ENCODE assay signal across 8 cellular contexts in the genomic region with DNA sequence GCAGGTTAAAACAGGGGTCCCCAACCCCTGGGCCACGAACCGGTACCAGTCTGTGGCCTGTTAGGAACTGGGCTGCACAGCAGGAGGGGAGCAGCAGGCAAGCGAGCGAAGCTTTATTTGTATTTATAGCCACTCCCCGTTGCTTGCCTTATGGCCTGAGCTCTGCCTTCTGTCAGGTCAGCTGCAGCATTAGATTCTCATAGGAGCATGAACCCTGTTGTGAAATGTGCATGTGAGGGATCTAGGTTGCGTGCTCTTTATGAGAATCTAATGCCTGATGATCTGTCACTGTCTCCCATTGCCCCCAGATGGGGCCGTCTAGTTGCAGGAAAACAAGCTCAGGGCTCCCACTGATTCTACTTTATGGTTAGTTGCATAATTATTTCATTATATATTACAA. TPM values are rescaled to one million over a fixed set of nuclear protein-coding genes. Genes with fewer than 3 reads are reported as not detected.
DNase-seq lines count a peak whose midpoint lies in the region; ATAC-seq and TF ChIP-seq lines count a peak whose summit lies in the region.
"Not testable (repeated sequence)": the region's sequence is repeated elsewhere in the genome, so short reads cannot be mapped to it uniquely, and the experiment has no call there.
"Had no signal": no experiment of that assay in that cellular context is flagged by ENCODE, and none has a peak within 500 bp of the region (broad histone marks: within the 10 kb centered on the region; RNA-seq: fewer than 3 reads in every experiment).

No MANE protein-coding gene starts in this region.

- peaks cover 91% of the 10 kb centered on the region for H3F3A ChIP-seq in GM23248 (ENCODE audit: insufficient read depth)
- peaks cover 19% of the 10 kb centered on the region for H3F3A ChIP-seq in MM.1S (ENCODE audit: insufficient read depth, low read length)

- intact Hi-C loops in left ventricle myocardium inferior (cut with micrococcal nuclease); psoas muscle (cut with DNase I): not testable (repeated sequence)

- not testable (repeated sequence) for H3K9me2 ChIP-seq in GM23248 (ENCODE audit: insufficient read depth); MM.1S (replicated peaks; ENCODE audit: insufficient read depth, low read length)

- peaks cover 81% of the 10 kb centered on the region for H3K4me1 ChIP-seq in GM23248 (ENCODE audit: insufficient read depth)
- H3K4me1 ChIP-seq in MM.1S (ENCODE audit: low read length), result peaks cover 33% of the 10 kb centered on the region
- peaks cover 97% of the 10 kb centered on the region for H3K4me1 ChIP-seq in left ventricle myocardium inferior
- peaks cover 70% of the 10 kb centered on the region for H3K4me1 ChIP-seq in psoas muscle
- peaks cover 0 to 61% (median 44%) of the 10 kb centered on the region in 5 donors for H3K4me1 ChIP-seq in subcutaneous abdominal adipose tissue (ENCODE audit: control insufficient read depth in 5 of 5, insufficient read depth in 5 of 5, low read length in 5 of 5)

- H3K4me3 ChIP-seq in GM23248; MM.1S (ENCODE audit: low read length); left ventricle myocardium inferior; psoas muscle; subcutaneous abdominal adipose tissue (ENCODE audit: low read depth in 1 of 5, low read length in 5 of 5): not testable (repeated sequence)

- not testable (repeated sequence) for H3K4me3 Mint-ChIP-seq in chondrocyte (ENCODE audit: unreplicated experiment)

- H3K4me1 Mint-ChIP-seq in chondrocyte (ENCODE audit: low read depth), result peaks cover 82% of the 10 kb centered on the region

- H4K20me1 ChIP-seq in GM23248 (ENCODE audit: insufficient read depth), result peaks cover 48% of the 10 kb centered on the region
- not testable (repeated sequence) for H4K20me1 ChIP-seq in MM.1S (ENCODE audit: insufficient read depth, low read length)

- peak overlapping the region; percentile 68 for H3K27ac Mint-ChIP-seq in chondrocyte (ENCODE audit: unreplicated experiment)

- H2AFZ ChIP-seq in GM23248; MM.1S (ENCODE audit: low read length): not testable (repeated sequence)

- H3K27me3 ChIP-seq in GM23248 (replicated peaks; ENCODE audit: insufficient read depth); MM.1S (replicated peaks; ENCODE audit: insufficient read depth, low read length); left ventricle myocardium inferior (ENCODE audit: low read depth); psoas muscle (ENCODE audit: insufficient read depth in 3 of 3, low read length in 2 of 3); subcutaneous abdominal adipose tissue (ENCODE audit: control insufficient read depth in 5 of 5, insufficient read depth in 4 of 5, low read length in 5 of 5): not testable (repeated sequence)

- H3K79me2 ChIP-seq in GM23248 (ENCODE audit: insufficient read depth), result peaks cover 99% of the 10 kb centered on the region
- H3K79me2 ChIP-seq in MM.1S (ENCODE audit: low read length), result not testable (repeated sequence)

- in situ Hi-C loops in GM23248 (cut with MboI), result not testable (repeated sequence)

- H3K36me3 ChIP-seq in GM23248 (ENCODE audit: low read depth); MM.1S (replicated peaks; ENCODE audit: insufficient read depth, low read length); left ventricle myocardium inferior; psoas muscle (ENCODE audit: insufficient read depth in 1 of 2, low read depth in 1 of 2); subcutaneous abdominal adipose tissue (ENCODE audit: control insufficient read depth in 5 of 5, insufficient read depth in 5 of 5, low read length in 5 of 5): not testable (repeated sequence)

- peak in 3 of 4 donors; percentile 40 to 73 (median 42) for ATAC-seq in psoas muscle

- H3K27ac ChIP-seq in GM23248 (peak overlapping the region; percentile 77), VCaP (peak overlapping the region; percentile 80; the same call in 1 of the 2 replicates), left ventricle myocardium inferior (replicated peaks) (peak overlapping the region; percentile 55), subcutaneous abdominal adipose tissue (ENCODE audit: low read depth, low read length) (peak overlapping the region; percentile 27)
- H3K27ac ChIP-seq in MM.1S (ENCODE audit: low read length); psoas muscle: not testable (repeated sequence)

- H3K9me3 Mint-ChIP-seq in chondrocyte (ENCODE audit: low read depth), result not testable (repeated sequence)

- not testable (repeated sequence) for H3K36me3 Mint-ChIP-seq in chondrocyte (ENCODE audit: low read depth)

- H3K9ac ChIP-seq in GM23248, result 0 out of 2 replicates have a peak overlapping the region, but pooled peaks have one; percentile 61
- not testable (repeated sequence) for H3K9ac ChIP-seq in MM.1S (ENCODE audit: low read length); subcutaneous abdominal adipose tissue (ENCODE audit: low read length in 5 of 5)

- WGBS in GM23248 (ENCODE audit: low coverage in 1 of 2, low lambda C conversion rate in 2 of 2, missing lambda C conversion rate in 2 of 2), 2 experiments, result 86 to 90% methylated on average over 7 of the region's 7 CpGs
- 59 to 75% (median 64%) methylated on average over 7 of the region's 7 CpGs for WGBS in psoas muscle, 3 donors

- H3K27me3 Mint-ChIP-seq in chondrocyte (ENCODE audit: low read depth), result not testable (repeated sequence)

- not testable (repeated sequence) for TF ChIP-seq CTCF in MM.1S (IDR thresholded peaks at IDR 0.05; ENCODE audit: low read length); VCaP (conservative IDR thresholded peaks at IDR 0.05); chondrocyte (IDR thresholded peaks at IDR 0.05); left ventricle myocardium inferior (IDR thresholded peaks at IDR 0.05; ENCODE audit: borderline replicate concordance); psoas muscle (IDR thresholded peaks at IDR 0.05)

- DNase-seq in GM23248; MM.1S; chondrocyte (ENCODE audit: low spot score); left ventricle myocardium inferior; psoas muscle: not testable (repeated sequence)

- H3K4me2 ChIP-seq in GM23248 (ENCODE audit: unreplicated experiment) (peak overlapping the region; percentile 44), MM.1S (ENCODE audit: low read depth, low read length) (peak overlapping the region; percentile 60; the same call in 1 of the 2 replicates)

- not testable (repeated sequence) for H3K9me3 ChIP-seq in GM23248 (ENCODE audit: low read depth); MM.1S (replicated peaks; ENCODE audit: insufficient read depth, low read length); left ventricle myocardium inferior (replicated peaks); psoas muscle; subcutaneous abdominal adipose tissue (ENCODE audit: control insufficient read depth in 5 of 5, low read length in 5 of 5)

RNA-seq across cellular contexts. Expression of a gene that starts 49.4 kb away (rescaled TPM):
- 686 and 727 TPM in 2 replicates for total RNA-seq in GM23248 (2014; rRNA removed; shearing (Covaris generic))
- polyA plus RNA-seq in GM23248 (2016; fragmentation: Nextera tagmentation; extraction: Ambion mirVana), result 176 and 185 TPM in 2 replicates
- 307 to 453 TPM (median 449 TPM) in 3 replicates for total RNA-seq in chondrocyte
- 84.1 TPM for total RNA-seq in left ventricle myocardium inferior
- total RNA-seq in psoas muscle, result 10 to 100 TPM; 71.4 to 94.4 (median 80.5) TPM
- polyA plus RNA-seq in psoas muscle, result 10 to 100 TPM; 28.0 to 39.6 (median 30.5) TPM
- polyA plus RNA-seq: CD4-positive, alpha-beta memory T cell had no signal
